In the genomic region with DNA sequence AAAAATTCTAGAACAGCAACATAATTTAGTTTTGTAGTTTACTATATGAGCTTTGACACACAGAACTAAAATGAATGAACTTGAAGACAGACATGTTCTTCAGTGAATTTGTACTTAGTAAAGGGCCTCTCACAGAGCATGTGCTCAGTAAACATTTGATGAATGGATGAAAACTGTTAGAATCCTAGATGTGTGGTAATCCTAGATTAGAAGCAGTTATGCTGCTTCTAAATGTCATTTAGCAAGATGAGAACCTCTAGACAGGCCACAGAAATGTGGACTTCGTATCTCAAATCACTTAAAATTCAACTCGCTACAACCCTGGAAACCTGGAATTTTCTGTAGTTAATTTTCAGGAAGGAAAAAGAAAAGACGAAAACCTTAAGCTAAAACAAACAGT, we compare ENCODE assay signal across 20 cellular contexts. TPM values are rescaled to one million over a fixed set of nuclear protein-coding genes. Genes with fewer than 3 reads are reported as not detected.
DNase-seq lines count a peak whose midpoint lies in the region; FAIRE-seq and TF ChIP-seq lines count a peak whose summit lies in the region.
"Had no signal": no experiment of that assay in that cellular context is flagged by ENCODE, and none has a peak within 500 bp of the region (broad histone marks: within the 10 kb centered on the region; RNA-seq: fewer than 3 reads in every experiment).

No MANE protein-coding gene starts in this region.

- peak overlapping the region; percentile 65 to 89 (median 80) for H3K27ac Mint-ChIP-seq in CD14-positive monocyte
- H3K27ac Mint-ChIP-seq: activated naive CD4-positive, alpha-beta T cell treated with anti-CD3 and anti-CD28 coated beads, Interleukin-2, amount 50 U/mL, for 24 hours had no signal

- H3K4me1 ChIP-seq in rectal smooth muscle tissue (ENCODE audit: control insufficient read depth, insufficient read depth, low read length) (peaks cover 21% of the 10 kb centered on the region), breast epithelium (peaks cover 0 to 12% of the 10 kb centered on the region in 2 donors), ascending aorta (peaks cover 13 to 39% of the 10 kb centered on the region in 2 donors), colonic mucosa (no peaks in the 10 kb centered on the region)
- H3K4me1 ChIP-seq: parathyroid adenoma had no signal

- H3K9me3 Mint-ChIP-seq in CD14-positive monocyte = peaks cover 0 to 2% (median 0%) of the 10 kb centered on the region in 7 donors
- H3K9me3 Mint-ChIP-seq: activated naive CD4-positive, alpha-beta T cell treated with anti-CD3 and anti-CD28 coated beads, Interleukin-2, amount 50 U/mL, for 24 hours had no signal

- intact Hi-C loops in CD14-positive monocyte (cut with micrococcal nuclease) (loop anchor here in 1 of 2 donors (10.0 kb wide), 1 partner anchor 139 kb away; no protein-coding TSS in a partner anchor), breast epithelium (cut with DNase I; ENCODE audit: low total_unique reads) (no loop called here), ascending aorta (cut with DNase I) (no loop called here), colonic mucosa (cut with DNase I) (no loop called here)

- no peak for TF ChIP-seq CTCF in CD14-positive monocyte (IDR thresholded peaks at IDR 0.05)
- TF ChIP-seq CTCF in breast epithelium (IDR thresholded peaks at IDR 0.05) = no peak
- no peak for TF ChIP-seq CTCF in ascending aorta (IDR thresholded peaks at IDR 0.05)
- no peak for TF ChIP-seq CTCF in colonic mucosa (IDR thresholded peaks at IDR 0.05)

- no peak for FAIRE-seq in GM12891 (lab: Jason Lieb, UNC)
- FAIRE-seq: H1 had no signal

- no peak overlapping the region for H3K9ac ChIP-seq in SK-N-MC (ENCODE audit: insufficient read length)
- H3K9ac ChIP-seq in rectal smooth muscle tissue (ENCODE audit: low read length) = no peak overlapping the region
- H3K9ac ChIP-seq in colonic mucosa (ENCODE audit: low read depth in 2 of 2, low read length in 2 of 2) = no peak overlapping the region
- H3K9ac ChIP-seq: parathyroid adenoma had no signal

- H3K36me3 ChIP-seq in SK-N-MC (ENCODE audit: insufficient read depth, low read length) (peaks cover 60% of the 10 kb centered on the region), rectal smooth muscle tissue (ENCODE audit: control insufficient read depth, insufficient read depth, low read length) (peaks cover 5% of the 10 kb centered on the region), breast epithelium (no peaks in the 10 kb centered on the region), ascending aorta (peaks cover 5 to 14% of the 10 kb centered on the region in 2 donors), colonic mucosa (no peaks in the 10 kb centered on the region)
- H3K36me3 ChIP-seq: uterus had no signal

- no peak for DNase-seq in CD14-positive monocyte (ENCODE audit: low spot score)
- no peak for DNase-seq in SK-N-MC (ENCODE audit: low read depth, low spot score)
- DNase-seq in kidney glomerular epithelial cell (lab: John Stamatoyannopoulos, UW) = peak; percentile 13
- DNase-seq in GM12891 (ENCODE audit: insufficient read length, low spot score) = no peak
- DNase-seq in breast epithelium (ENCODE audit: low spot score in 2 of 2) = no peak
- DNase-seq in ascending aorta (ENCODE audit: low spot score in 2 of 2) = no peak
- no peak for DNase-seq in colonic mucosa
- DNase-seq: activated CD4-positive, alpha-beta T cell treated with anti-CD3 and anti-CD28 coated beads for 48 hours; activated T-cell treated with anti-CD3 and anti-CD28 coated beads for 4 hours; Caco-2; GDM1; hippocampal formation; NCI-H2029; NCI-H510A; uterus had no signal

- H3K4me3 ChIP-seq in SK-N-MC (no peak overlapping the region), rectal smooth muscle tissue (ENCODE audit: low read length) (no peak overlapping the region), breast epithelium (no peak overlapping the region), ascending aorta (no peak overlapping the region), colonic mucosa (no peak overlapping the region)
- H3K4me3 ChIP-seq: cardiac muscle cell, uterus had no signal

- peaks cover 0 to 2% (median 0%) of the 10 kb centered on the region in 3 donors for H3K27me3 Mint-ChIP-seq in CD14-positive monocyte (ENCODE audit: low read depth in 3 of 3)
- H3K27me3 Mint-ChIP-seq: activated naive CD4-positive, alpha-beta T cell treated with anti-CD3 and anti-CD28 coated beads, Interleukin-2, amount 50 U/mL, for 24 hours had no signal

- no peak for TF ChIP-seq POLR2A in GM12891 (IDR thresholded peaks at IDR 0.05; ENCODE audit: low read depth, low read length)
- TF ChIP-seq POLR2A in breast epithelium (IDR thresholded peaks at IDR 0.05) = no peak

- peaks cover 30 to 51% of the 10 kb centered on the region in 2 donors for H3K36me3 Mint-ChIP-seq in CD14-positive monocyte

- H3K9me3 ChIP-seq in SK-N-MC (ENCODE audit: low read depth, low read length) (no peaks in the 10 kb centered on the region), breast epithelium (no peaks in the 10 kb centered on the region), ascending aorta (no peaks in the 10 kb centered on the region), colonic mucosa (no peaks in the 10 kb centered on the region)
- H3K9me3 ChIP-seq: Caco-2, uterus had no signal

- H3K4me1 Mint-ChIP-seq in CD14-positive monocyte = peaks cover 55% of the 10 kb centered on the region

- no peak overlapping the region for H3K4me3 Mint-ChIP-seq in CD14-positive monocyte

- H3K27me3 ChIP-seq in rectal smooth muscle tissue (ENCODE audit: control insufficient read depth, insufficient read depth, low read length) (no peaks in the 10 kb centered on the region), breast epithelium (no peaks in the 10 kb centered on the region), ascending aorta (no peaks in the 10 kb centered on the region), colonic mucosa (no peaks in the 10 kb centered on the region)
- H3K27me3 ChIP-seq: cardiac muscle cell, uterus had no signal

- H3K27ac ChIP-seq in SK-N-MC (peak overlapping the region; percentile 38), rectal smooth muscle tissue (ENCODE audit: low read depth, low read length) (peak overlapping the region; percentile 2), breast epithelium (no peak overlapping the region), ascending aorta (peak overlapping the region in 1 of 2 donors; percentile 36), colonic mucosa (no peak overlapping the region)
- H3K27ac ChIP-seq: cardiac muscle cell, parathyroid adenoma had no signal

TF ChIP-seq in GM12891, 5 proteins besides CTCF, POLR2A, EP300 and RAD21:
- TF ChIP-seq TAF1 (IDR thresholded peaks at IDR 0.05; ENCODE audit: low read depth, low read length) (no peak), SPI1 (IDR thresholded peaks at IDR 0.05; ENCODE audit: low read depth, low read length) (no peak), POU2F2 (IDR thresholded peaks at IDR 0.05; ENCODE audit: low read depth, low read length) (no peak), PAX5 (IDR thresholded peaks at IDR 0.05; ENCODE audit: insufficient read depth, low read length, severe bottlenecking) (no peak), POLR2AphosphoS5 (IDR thresholded peaks at IDR 0.05; ENCODE audit: low read depth, low read length) (no peak)

RNA-seq across cellular contexts. Expression of a gene that starts 8.5 kb away (rescaled TPM):
- 100 to 1,000 TPM; 105 to 108 TPM for polyA plus RNA-seq in CD14-positive monocyte
- polyA plus RNA-seq in GM12891 (2012; ENCODE audit: low read depth, missing spikeins) = 24.8 TPM
- total RNA-seq in breast epithelium (100 to 1,000 TPM in 1 of 3 donors, 10 to 100 TPM in 2; 83.2 to 100 (median 87.8) TPM), ascending aorta (171 TPM), colonic mucosa (100 to 1,000 TPM; 128 to 130 TPM)

Comparison
In these comparisons a context has a peak if more than half of its experiments do, and no peak if none do; other contexts are left out.
1. H3K27ac ChIP-seq: peak in SK-N-MC (single experiment) and rectal smooth muscle tissue (single experiment); none in breast epithelium (0 of 2) and colonic mucosa (single experiment).